1 cellular context compared by ENCODE assay signal in genomic region chr18:58671122-58671940, GRCh38.
TF ChIP-seq lines count a peak whose summit lies in the region.

TSS of gene MALT1 (plus strand) at chr18:58671465. CDS start at chr18:58671644, 179 bp downstream.

TF ChIP-seq in GM12878, 131 proteins besides CTCF, POLR2A, EP300 and RAD21 (continued from another document and continues in another):
- TF ChIP-seq IKZF2 (IDR thresholded peaks at IDR 0.05): no peak; a peak in 2 of 4 replicates
- TF ChIP-seq SMC3 (IDR thresholded peaks at IDR 0.05; ENCODE audit: borderline replicate concordance, low read length): peak; percentile 14; the same call in 1 of the 2 replicates
- peak; percentile 90; the same call in 2 of the 3 replicates for TF ChIP-seq POU2F2 (IDR thresholded peaks at IDR 0.05; ENCODE audit: borderline replicate concordance, low read depth, low read length)
- peak; percentile 48 to 87; a peak in 3 of 4 replicates for TF ChIP-seq BHLHE40 (IDR thresholded peaks at IDR 0.05; ENCODE audit: borderline replicate concordance in 1 of 2, low read depth in 2 of 2, low read length in 1 of 2)
- no peak for TF ChIP-seq CBX3 (IDR thresholded peaks at IDR 0.05; ENCODE audit: borderline replicate concordance, low read depth)
- 0 out of 2 replicates have a peak, but pooled peaks have one; percentile 11 for TF ChIP-seq NR2C1 (IDR thresholded peaks at IDR 0.05)
- TF ChIP-seq EGR1 (IDR thresholded peaks at IDR 0.05; ENCODE audit: borderline replicate concordance in 1 of 2, low read depth in 2 of 2, low read length in 2 of 2): peak; percentile 24 to 76
- no peak for TF ChIP-seq IRF4 (IDR thresholded peaks at IDR 0.05; ENCODE audit: low read depth, low read length)
- TF ChIP-seq YBX1 (IDR thresholded peaks at IDR 0.05): no peak
- TF ChIP-seq ZNF24 (IDR thresholded peaks at IDR 0.05): no peak; the same call in 1 of the 2 replicates
- TF ChIP-seq BRCA1 (IDR thresholded peaks at IDR 0.05; ENCODE audit: low read depth, low read length): no peak
- peak; percentile 62; the same call in 1 of the 2 replicates for TF ChIP-seq RUNX3 (IDR thresholded peaks at IDR 0.05; ENCODE audit: low read length)
- no peak for TF ChIP-seq NFIC (IDR thresholded peaks at IDR 0.05; ENCODE audit: low read depth, low read length)
- TF ChIP-seq ZBTB11 (CRISPR knock-in tag; IDR thresholded peaks at IDR 0.05): 0 out of 2 replicates have a peak, but pooled peaks have one; percentile 16
- TF ChIP-seq CUX1 (IDR thresholded peaks at IDR 0.05; ENCODE audit: insufficient replicate concordance, low read depth, low read length): peak; percentile 31
- no peak for TF ChIP-seq RCOR1 (conservative IDR thresholded peaks at IDR 0.05; ENCODE audit: low read depth, low read length)
- no peak for TF ChIP-seq SIX5 (IDR thresholded peaks at IDR 0.05; ENCODE audit: low read depth, low read length, severe bottlenecking)
- peak; percentile 91 for TF ChIP-seq IKZF1 (conservative IDR thresholded peaks at IDR 0.05)
- 0 out of 2 replicates have a peak, but pooled peaks have one; percentile 33 for TF ChIP-seq REST (IDR thresholded peaks at IDR 0.05; ENCODE audit: low read depth, low read length)
- no peak for TF ChIP-seq JUND (IDR thresholded peaks at IDR 0.05; ENCODE audit: low read depth, low read length)
- TF ChIP-seq HDAC2 (IDR thresholded peaks at IDR 0.05): no peak
- no peak for TF ChIP-seq RAD51 (IDR thresholded peaks at IDR 0.05)
- TF ChIP-seq GATAD2B (conservative IDR thresholded peaks at IDR 0.05; ENCODE audit: low read depth): peak; percentile 90; the same call in 1 of the 2 replicates
- TF ChIP-seq NFYA (IDR thresholded peaks at IDR 0.05; ENCODE audit: borderline replicate concordance, low read depth, low read length): no peak
- TF ChIP-seq ZNF207 (IDR thresholded peaks at IDR 0.05; ENCODE audit: borderline replicate concordance): peak; percentile 49; the same call in 1 of the 2 replicates
- TF ChIP-seq CEBPB (IDR thresholded peaks at IDR 0.05; ENCODE audit: borderline replicate concordance in 1 of 2, low read depth in 2 of 2, low read length in 2 of 2): no peak
- no peak for TF ChIP-seq SUZ12 (IDR thresholded peaks at IDR 0.05; ENCODE audit: unreplicated experiment)
- no peak for TF ChIP-seq MEF2A (IDR thresholded peaks at IDR 0.05; ENCODE audit: insufficient read depth, low read depth, low read length)
- TF ChIP-seq ZZZ3 (IDR thresholded peaks at IDR 0.05; ENCODE audit: control insufficient read depth, insufficient read length, low read depth): no peak
- peak; percentile 86 for TF ChIP-seq POLR2AphosphoS5 (IDR thresholded peaks at IDR 0.05; ENCODE audit: low read length)
- TF ChIP-seq ELK1 (IDR thresholded peaks at IDR 0.05; ENCODE audit: low read depth, low read length): no peak; the same call in none of the 2 replicates
- TF ChIP-seq PRDM15 (CRISPR knock-in tag; IDR thresholded peaks at IDR 0.05): no peak
- no peak for TF ChIP-seq E4F1 (IDR thresholded peaks at IDR 0.05; ENCODE audit: borderline replicate concordance, partially characterized antibody)
- TF ChIP-seq SP1 (IDR thresholded peaks at IDR 0.05; ENCODE audit: low read depth, low read length): peak; percentile 5
- TF ChIP-seq POLR2AphosphoS2 (IDR thresholded peaks at IDR 0.05; ENCODE audit: low read depth, low read length): peak; percentile 95
- peak; percentile 69; the same call in 1 of the 2 replicates for TF ChIP-seq PAX5 (IDR thresholded peaks at IDR 0.05; ENCODE audit: borderline replicate concordance, low read depth, low read length)
